8 cellular contexts compared by ENCODE assay signal in genomic region chr15:41417812-41418211, GRCh38. TPM values are rescaled to one million over a fixed set of nuclear protein-coding genes. Genes with fewer than 3 reads are reported as not detected.
DNase-seq lines count a peak whose midpoint lies in the region; ATAC-seq and TF ChIP-seq lines count a peak whose summit lies in the region.

No MANE protein-coding gene starts in this region.

- peaks cover 33 to 37% of the 10 kb centered on the region in 2 donors for H3K4me1 Mint-ChIP-seq in effector memory CD8-positive, alpha-beta T cell (ENCODE audit: low read depth in 2 of 2)
- H3K4me1 Mint-ChIP-seq in neural crest cell, result peaks cover 39% of the 10 kb centered on the region

- ATAC-seq in effector memory CD8-positive, alpha-beta T cell (replicated peaks), result no peak
- no peak for ATAC-seq in GM18498 (IDR thresholded peaks at IDR 0.05; ENCODE audit: unreplicated experiment)

- no peaks in the 10 kb centered on the region for H3K27me3 Mint-ChIP-seq in effector memory CD8-positive, alpha-beta T cell
- H3K27me3 Mint-ChIP-seq in neural crest cell (ENCODE audit: low read depth), result no peaks in the 10 kb centered on the region

- DNase-seq in NB4 (ENCODE audit: low read depth) (peak; percentile 37), neural crest cell (ENCODE audit: low read depth, low spot score) (no peak), GOT3 (lab: John Stamatoyannopoulos, UW) (no peak), DMS153 (lab: John Stamatoyannopoulos, UW) (no peak)
- no peak for DNase-seq in effector memory CD8-positive, alpha-beta T cell
- no peak for DNase-seq in stimulated activated CD4-positive, alpha-beta T cell treated with anti-CD3 and anti-CD28 coated beads, Interleukin-2, amount 100 ng/mL, for 24 hours

- no peaks in the 10 kb centered on the region for H3K9me3 Mint-ChIP-seq in effector memory CD8-positive, alpha-beta T cell
- H3K9me3 Mint-ChIP-seq in neural crest cell, result no peaks in the 10 kb centered on the region

- peak overlapping the region; percentile 96 to 98 for H3K4me3 Mint-ChIP-seq in effector memory CD8-positive, alpha-beta T cell
- peak overlapping the region; percentile 94 for H3K4me3 Mint-ChIP-seq in neural crest cell

- TF ChIP-seq POLR2A in NB4 (IDR thresholded peaks at IDR 0.05; ENCODE audit: extremely low read depth, insufficient read length), result no peak

- TF ChIP-seq CTCF in GM12875 (IDR thresholded peaks at IDR 0.05; ENCODE audit: borderline replicate concordance, insufficient read depth, low read depth, low read length) (no peak), NB4 (IDR thresholded peaks at IDR 0.05; ENCODE audit: low read depth, low read length) (no peak), neural crest cell (conservative IDR thresholded peaks at IDR 0.05) (no peak)

- peak overlapping the region; percentile 84 to 93 for H3K27ac Mint-ChIP-seq in effector memory CD8-positive, alpha-beta T cell
- peak overlapping the region; percentile 99 for H3K27ac Mint-ChIP-seq in neural crest cell (ENCODE audit: unreplicated experiment)

- H3K36me3 Mint-ChIP-seq in effector memory CD8-positive, alpha-beta T cell (ENCODE audit: insufficient read depth), result peaks cover 28% of the 10 kb centered on the region
- H3K36me3 Mint-ChIP-seq in neural crest cell (ENCODE audit: low read depth), result no peaks in the 10 kb centered on the region

- H3K4me3 ChIP-seq in GM12875 (ENCODE audit: low read depth, low read length) (peak overlapping the region; percentile 95), NB4 (ENCODE audit: low read depth, low read length) (peak overlapping the region; percentile 79)

RNA-seq across cellular contexts. Expression of gene RTF1, which starts 0.9 kb away (rescaled TPM):
- total RNA-seq in neural crest cell, result 65.8 and 66.3 TPM in 2 replicates

RNA-seq across cellular contexts. Expression of gene NDUFAF1, which starts 15.5 kb away (rescaled TPM):
- 16.4 and 17.7 TPM in 2 replicates for total RNA-seq in neural crest cell
